38 cellular contexts compared by ENCODE assay signal in the genomic region with DNA sequence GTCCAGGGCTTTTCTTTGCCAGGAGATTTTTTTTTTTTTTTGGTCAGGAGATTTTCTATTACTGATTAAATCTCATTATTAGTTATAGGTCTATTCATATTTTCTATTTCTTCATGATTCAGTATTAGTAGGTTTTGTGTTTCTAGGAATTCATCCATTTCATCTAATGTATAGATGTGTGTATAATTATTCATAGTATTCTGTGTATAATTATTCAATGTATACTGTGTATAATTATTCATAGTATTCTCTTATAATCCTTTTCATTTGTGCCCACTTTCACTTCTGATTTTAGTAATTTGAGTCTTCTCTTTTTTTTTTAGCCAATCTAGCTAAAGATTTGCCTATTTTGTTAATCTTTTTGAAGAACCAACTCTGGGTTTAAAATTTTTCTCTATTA. TPM values are rescaled to one million over a fixed set of nuclear protein-coding genes. Genes with fewer than 3 reads are reported as not detected.
DNase-seq lines count a peak whose midpoint lies in the region; ATAC-seq, FAIRE-seq and TF ChIP-seq lines count a peak whose summit lies in the region.
"Had no signal": no experiment of that assay in that cellular context is flagged by ENCODE, and none has a peak within 500 bp of the region (broad histone marks: within the 10 kb centered on the region; RNA-seq: fewer than 3 reads in every experiment).

No MANE protein-coding gene starts in this region.

- no peak for DNase-seq in activated CD4-positive, CD25-positive, alpha-beta regulatory T cell treated with anti-CD3 and anti-CD28 coated beads, Interleukin-2, amount 50 U/mL, for 72 hours
- DNase-seq in Karpas-422, result peak; percentile 53
- DNase-seq in kidney, result no peak
- no peak for DNase-seq in HPDE6-E6E7 (ENCODE audit: extremely low spot score)
- DNase-seq: 8988T; ACHN; AML-193; BE2C; C1 segment of cervical spinal cord; Caco-2; Calu3; CD4-positive, alpha-beta memory T cell; CD4-positive, alpha-beta T cell; CD4-positive, CD25-positive, alpha-beta regulatory T cell; CD8-positive, alpha-beta memory T cell; CD8-positive, alpha-beta T cell; COR-L47; DMS 273 treated with DMSO at 0.1 percent for 48 hours; DMS153; DMS53; DMS79; DMS79 treated with DMSO at 0.1 percent for 48 hours; DND-41; EL had no signal

- H3K9ac ChIP-seq in Karpas-422 (ENCODE audit: low read length) (no peak overlapping the region), kidney (ENCODE audit: low read length in 2 of 2) (no peak overlapping the region)
- H3K9ac ChIP-seq: BLaER1; BLaER1 treated with 17β-estradiol and CSF1 and Interleukin-3, amounts not matched to agents 10 nM and 100 nM had no signal

- H3K4me3 ChIP-seq in Karpas-422 (ENCODE audit: low read length), result no peak overlapping the region
- no peak overlapping the region for H3K4me3 ChIP-seq in kidney (ENCODE audit: low read length in 2 of 2)
- H3K4me3 ChIP-seq: A549; BLaER1; BLaER1 treated with 17β-estradiol and CSF1 and Interleukin-3, amounts not matched to agents 10 nM and 100 nM had no signal

- FAIRE-seq in kidney (lab: Jason Lieb, UNC), result peak; percentile 23
- FAIRE-seq: A204.1, A549, D721Med had no signal

- H3K27me3 ChIP-seq in Karpas-422 (ENCODE audit: low read length), result no peaks in the 10 kb centered on the region
- H3K27me3 ChIP-seq: BE2C; BLaER1; BLaER1 treated with 17β-estradiol and CSF1 and Interleukin-3, amounts not matched to agents 10 nM and 100 nM had no signal

- intact Hi-C loops in kidney (cut with DNase I), result no loop called here

- H2AFZ ChIP-seq in Karpas-422 (ENCODE audit: low read length), result no peak overlapping the region

- ATAC-seq in activated CD4-positive, CD25-positive, alpha-beta regulatory T cell treated with anti-CD3 and anti-CD28 coated beads, Interleukin-2, amount 50 U/mL, for 24 hours, result peak; percentile 58 to 78
- no peak for ATAC-seq in GM18511 (IDR thresholded peaks at IDR 0.05; ENCODE audit: unreplicated experiment)
- ATAC-seq: A549; CD8-positive, alpha-beta T cell had no signal

- H3K4me2 ChIP-seq in Karpas-422 (ENCODE audit: low read depth, low read length, poor library complexity, severe bottlenecking), result no peak overlapping the region
- H3K4me2 ChIP-seq: A549; BLaER1; BLaER1 treated with 17β-estradiol and CSF1 and Interleukin-3, amounts not matched to agents 10 nM and 100 nM had no signal

- no peaks in the 10 kb centered on the region for H3K9me2 ChIP-seq in Karpas-422 (replicated peaks; ENCODE audit: insufficient read depth, low read length)

- H3K4me1 ChIP-seq in Karpas-422 (ENCODE audit: low read length), result peaks cover 38% of the 10 kb centered on the region
- peaks cover 0 to 3% of the 10 kb centered on the region in 2 donors for H3K4me1 ChIP-seq in kidney (ENCODE audit: control insufficient read depth in 1 of 2, insufficient read depth in 1 of 2, low read depth in 1 of 2, low read length in 2 of 2)
- H3K4me1 ChIP-seq: BE2C, Caco-2 had no signal

- H3K36me3 ChIP-seq in Karpas-422 (ENCODE audit: insufficient read depth, low read length), result no peaks in the 10 kb centered on the region
- no peaks in the 10 kb centered on the region for H3K36me3 ChIP-seq in kidney (ENCODE audit: control insufficient read depth in 1 of 2, insufficient read depth in 2 of 2, low read length in 2 of 2)
- H3K36me3 ChIP-seq: BE2C; BLaER1; BLaER1 treated with 17β-estradiol and CSF1 and Interleukin-3, amounts not matched to agents 10 nM and 100 nM had no signal

- H4K20me1 ChIP-seq in Karpas-422 (ENCODE audit: insufficient read depth, low read depth, low read length), result no peaks in the 10 kb centered on the region
- H4K20me1 ChIP-seq: BLaER1; BLaER1 treated with 17β-estradiol and CSF1 and Interleukin-3, amounts not matched to agents 10 nM and 100 nM had no signal

- TF ChIP-seq CTCF in kidney (IDR thresholded peaks at IDR 0.05; ENCODE audit: borderline replicate concordance, extremely low read depth, insufficient read depth), result no peak

- peak overlapping the region; percentile 32; the same call in 1 of the 2 replicates for H3K27ac ChIP-seq in Karpas-422 (ENCODE audit: low read length)
- H3K27ac ChIP-seq in kidney (ENCODE audit: low read depth in 2 of 2, low read length in 2 of 2), result no peak overlapping the region
- H3K27ac ChIP-seq: 22Rv1; A549; BLaER1; BLaER1 treated with 17β-estradiol and CSF1 and Interleukin-3, amounts not matched to agents 10 nM and 100 nM; C4-2B had no signal

- H3K9me3 ChIP-seq in Karpas-422 (ENCODE audit: low read length) (peaks cover 9% of the 10 kb centered on the region), kidney (ENCODE audit: control insufficient read depth in 1 of 2, low read length in 2 of 2) (peaks cover 0 to 7% of the 10 kb centered on the region in 2 donors)
- H3K9me3 ChIP-seq: BE2C, Caco-2 had no signal

- no peaks in the 10 kb centered on the region for H3K79me2 ChIP-seq in Karpas-422 (ENCODE audit: low read length)

RNA-seq across cellular contexts. Expression of gene PNRC2, which starts 12.3 kb away (rescaled TPM):
- 114 and 140 TPM in 2 replicates for total RNA-seq in Karpas-422 (2014; rRNA removed; shearing (Covaris generic); ENCODE audit: low replicate concordance)
- 107 TPM for total RNA-seq in kidney
- 86.3 TPM for polyA plus RNA-seq in kidney (ENCODE audit: insufficient read depth, low read depth, low replicate concordance)

RNA-seq across cellular contexts. Expression of gene SRSF10, which starts 32.8 kb away (rescaled TPM):
- 87.6 and 150 TPM in 2 replicates for total RNA-seq in Karpas-422 (2014; rRNA removed; shearing (Covaris generic); ENCODE audit: low replicate concordance)
- total RNA-seq in kidney, result 96.2 TPM
- 48.5 TPM for polyA plus RNA-seq in kidney (ENCODE audit: insufficient read depth, low read depth, low replicate concordance)

RNA-seq across cellular contexts. Expression of gene CNR2, which starts 34.2 kb away (rescaled TPM):
- total RNA-seq in Karpas-422 (2014; rRNA removed; shearing (Covaris generic); ENCODE audit: low replicate concordance), result 16.4 and 18.9 TPM in 2 replicates
- 0.57 TPM for total RNA-seq in kidney
- polyA plus RNA-seq in kidney (ENCODE audit: insufficient read depth, low read depth, low replicate concordance), result not detected
- total RNA-seq: A172; A673; Caco-2; Calu3; CD4-positive, alpha-beta memory T cell; Daoy had no signal
- polyA plus RNA-seq: A549, AG04450, BJ had no signal

Comparison
In these comparisons a context has a peak if more than half of its experiments do, and no peak if none do; other contexts are left out.
1. RNA of gene CNR2, which starts 34.2 kb away (total RNA-seq): 16.4 to 18.9 TPM in Karpas-422; 0.57 TPM in kidney (single experiment); every median in the first group is over 10 times any median in the second.